Comparison of ENCODE assay signal across 8 cellular contexts in the genomic region with DNA sequence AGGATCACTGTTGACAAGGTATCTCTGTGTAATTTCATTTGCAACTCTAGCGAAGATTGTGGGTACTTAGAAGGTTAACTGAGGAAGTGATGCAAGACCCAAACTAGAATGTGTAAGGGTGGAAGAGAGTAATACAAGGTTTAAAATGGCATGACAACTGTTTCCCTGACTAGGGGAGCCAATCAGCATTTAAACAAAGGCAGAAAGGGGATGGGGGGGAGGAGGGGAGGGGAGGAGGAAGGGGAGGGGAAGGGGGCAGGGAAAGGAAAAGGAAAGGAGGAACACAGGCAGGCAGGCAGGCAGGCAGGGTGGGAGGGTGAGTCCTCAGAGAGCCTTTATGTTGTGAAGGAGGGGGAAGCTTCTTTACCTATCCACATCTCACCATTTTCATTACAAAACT. TPM values are rescaled to one million over a fixed set of nuclear protein-coding genes. Genes with fewer than 3 reads are reported as not detected.
DNase-seq lines count a peak whose midpoint lies in the region; ATAC-seq, FAIRE-seq and TF ChIP-seq lines count a peak whose summit lies in the region.

No MANE protein-coding gene starts in this region.

- H3K36me3 Mint-ChIP-seq in progenitor cell of endocrine pancreas (ENCODE audit: insufficient read depth), result peaks cover 21% of the 10 kb centered on the region

- no peaks in the 10 kb centered on the region for H3K27me3 Mint-ChIP-seq in progenitor cell of endocrine pancreas

- H3K27ac Mint-ChIP-seq in progenitor cell of endocrine pancreas, result peak overlapping the region; percentile 19

- no peak for FAIRE-seq in K562 (lab: Jason Lieb, UNC)

- no peak for TF ChIP-seq RAD21 in K562 (CRISPR knock-in tag; conservative IDR thresholded peaks at IDR 0.05 in 1 of 2, IDR thresholded peaks at IDR 0.05 in 1 of 2)

- H3K9me1 ChIP-seq in K562 (ENCODE audit: control insufficient read depth, insufficient read depth, low read length), result no peaks in the 10 kb centered on the region

- H3K4me3 ChIP-seq in K562, result no peak overlapping the region

- H3K9me3 ChIP-seq in K562 (replicated peaks; ENCODE audit: control insufficient read depth, insufficient read depth, low read depth, low read length), result no peaks in the 10 kb centered on the region

- no peak overlapping the region for H3K4me3 Mint-ChIP-seq in progenitor cell of endocrine pancreas (ENCODE audit: low read depth)

- intact Hi-C loops in K562 (cut with micrococcal nuclease), result loop anchor here (5.0 kb wide), 3 partner anchors 97 to 397 kb away; partner anchors contain the start of gene CALM1

- ATAC-seq in K562, result no peak

- no peaks in the 10 kb centered on the region for H3K79me2 ChIP-seq in K562 (ENCODE audit: control insufficient read depth, insufficient read depth, low read length)

- POLR2A ChIA-PET in K562 (lab: Yijun Ruan, JAX), result interaction anchor here (0.7 kb wide), 1 partner anchor 95 kb away, joined by 3 read pairs; no protein-coding TSS in a partner anchor

- no peaks in the 10 kb centered on the region for H3K27me3 ChIP-seq in K562 (ENCODE audit: control insufficient read depth in 2 of 2, insufficient read depth in 2 of 2, low read length in 2 of 2)

- no peak overlapping the region for H2AFZ ChIP-seq in K562 (ENCODE audit: low read depth, low read length)

- TF ChIP-seq CTCF in K562 (IDR thresholded peaks at IDR 0.05 in 2 of 3, conservative IDR thresholded peaks at IDR 0.05 in 1 of 3; ENCODE audit: insufficient read depth in 2 of 3, low read depth in 1 of 3, low read length in 3 of 3) (no peak), progenitor cell of endocrine pancreas (IDR thresholded peaks at IDR 0.05; ENCODE audit: unreplicated experiment) (no peak)

- peak; percentile 46 for DNase-seq in GM03348 (ENCODE audit: low spot score)
- peak; percentile 65 for DNase-seq in NOMO-1 treated with dmso at 0.1 percent for 144 hours (lab: John Stamatoyannopoulos, UW; ENCODE audit: unreplicated experiment)
- no peak for DNase-seq in K562 (ENCODE audit: extremely low read depth in 1 of 4, low spot score in 3 of 4)
- no peak for DNase-seq in progenitor cell of endocrine pancreas (ENCODE audit: low spot score, unreplicated experiment)
- no peak for DNase-seq in iPS-NIHi11 (ENCODE audit: low spot score)
- no peak for DNase-seq in H4 (ENCODE audit: low spot score)
- no peak for DNase-seq in NK-92 (lab: John Stamatoyannopoulos, UW; ENCODE audit: unreplicated experiment)
- no peak for DNase-seq in effector CD8-positive, alpha-beta T cell (lab: John Stamatoyannopoulos, UW)

- H3K4me1 ChIP-seq in K562 (replicated peaks in 1 of 2; ENCODE audit: control insufficient read depth in 2 of 2, insufficient read depth in 2 of 2, low read length in 2 of 2), result peaks cover 0 to 7% of the 10 kb centered on the region in 2 experiments; a peak in 2 of 5 replicates

- H3K36me3 ChIP-seq in K562 (ENCODE audit: control insufficient read depth, insufficient read depth, low read length), result peaks cover 58% of the 10 kb centered on the region; the same call in 2 of the 3 replicates

- no peak for TF ChIP-seq EP300 in K562 (IDR thresholded peaks at IDR 0.05; ENCODE audit: low read length)

- 100% methylated on average over 1 of the region's 1 CpG for WGBS in K562 (ENCODE audit: insufficient coverage, low coverage, missing lambda C conversion rate)

- H4K20me1 ChIP-seq in K562 (replicated peaks; ENCODE audit: control insufficient read depth, insufficient read depth, low read length), result no peaks in the 10 kb centered on the region

- H3K4me1 Mint-ChIP-seq in progenitor cell of endocrine pancreas (ENCODE audit: low read depth), result peaks cover 30% of the 10 kb centered on the region

- in situ Hi-C loops in K562 (cut with MboI), result no loop called here

- no peak for TF ChIP-seq POLR2A in K562 (conservative IDR thresholded peaks at IDR 0.05)

- no peaks in the 10 kb centered on the region for H3K9me3 Mint-ChIP-seq in progenitor cell of endocrine pancreas (ENCODE audit: low read depth)

- H3K9ac ChIP-seq in K562 (ENCODE audit: insufficient read depth in 1 of 2, low read depth in 2 of 2, low read length in 2 of 2), result no peak overlapping the region

- H3K4me2 ChIP-seq in K562 (ENCODE audit: insufficient read depth, low read length), result no peak overlapping the region

- CTCF ChIA-PET in K562 (lab: Yijun Ruan, JAX; ENCODE audit: low intra/inter-chr PET ratio), result interaction anchor here (1.2 kb wide), 2 partner anchors 299 to 397 kb away, joined by 3 to 4 read pairs; no protein-coding TSS in a partner anchor

- no peak overlapping the region for H3K27ac ChIP-seq in K562 (ENCODE audit: extremely low read depth, low read depth, low read length)

- BruUV-seq in K562 (replicated peaks; lab: Mats Ljungman, UMichigan), result no TSS peak

TF ChIP-seq in K562, 482 proteins besides CTCF, POLR2A, EP300 and RAD21:
- TF ChIP-seq EZH2 (IDR thresholded peaks at IDR 0.05; ENCODE audit: borderline replicate concordance, low read depth, low read length) (no peak), PCBP2 (IDR thresholded peaks at IDR 0.05; ENCODE audit: low read depth, low read length, poor library complexity, severe bottlenecking) (peak; percentile 88), HNRNPK (IDR thresholded peaks at IDR 0.05; ENCODE audit: low read depth, low read length, poor library complexity, severe bottlenecking) (peak; percentile 79), PREB (CRISPR knock-in tag; IDR thresholded peaks at IDR 0.05) (no peak), PCBP1 (IDR thresholded peaks at IDR 0.05; ENCODE audit: low read depth, low read length, poor library complexity, severe bottlenecking) (peak; percentile 54), CEBPG (CRISPR knock-in tag; IDR thresholded peaks at IDR 0.05) (0 out of 2 replicates have a peak, but pooled peaks have one; percentile 28), CEBPG (tag; conservative IDR thresholded peaks at IDR 0.05 in 1 of 2, IDR thresholded peaks at IDR 0.05 in 1 of 2) (no peak)

RNA-seq across cellular contexts. Expression of gene NRDE2, which starts 31.1 kb away (rescaled TPM):
- total RNA-seq in K562 (2011; cell fraction: chromatin; rRNA removed; ENCODE audit: low replicate concordance), result 55.5 and 58.1 TPM in 2 replicates
- 29.7 and 30.1 TPM in 2 replicates for total RNA-seq in K562 (2011; cell fraction: nucleolus; rRNA removed)
- total RNA-seq in K562 (2011; cell fraction: nucleoplasm; rRNA removed), result 29.3 and 31.1 TPM in 2 replicates
- total RNA-seq in K562 (2014; rRNA removed), result 6.2 and 8.4 TPM in 2 replicates
- 11.0 and 11.1 TPM in 2 replicates for total RNA-seq in K562 (2014; rRNA removed; fragmentation: Illumina TruSeq; extraction: Trizol)
- 12.3 and 12.6 TPM in 2 replicates for total RNA-seq in K562 (2015; rRNA removed; fragmentation: Illumina TruSeq; extraction: Trizol)
- total RNA-seq in K562 (2021), result 14.6 and 15.0 TPM in 2 replicates
- polyA plus RNA-seq in K562 (2011; rRNA removed), result 10.9 and 11.5 TPM in 2 replicates
- polyA plus RNA-seq in K562 (2011; cell fraction: cytosol; rRNA removed), result 5.4 and 7.1 TPM in 2 replicates
- polyA plus RNA-seq in K562 (2011; cell fraction: nucleus; rRNA removed), result 14.2 and 20.4 TPM in 2 replicates
- 4.6 and 5.4 TPM in 2 replicates for polyA plus RNA-seq in K562 (2012)
- 6.8 and 8.1 TPM in 2 replicates for polyA plus RNA-seq in K562 (2014; fragmentation: Illumina TruSeq; extraction: Trizol)
- polyA plus RNA-seq in K562 (2014; fragmentation: Nextera tagmentation; extraction: Ambion mirVana), result 1 to 10 TPM; 3.3 to 5.7 TPM
- polyA plus RNA-seq in K562 (2014; rRNA removed), result 8.3 and 13.4 TPM in 2 replicates
- polyA minus RNA-seq in K562 (2011; rRNA and poly(A)+ RNA removed), result 14.4 and 16.4 TPM in 2 replicates
- polyA minus RNA-seq in K562 (2011; cell fraction: cytosol; rRNA and poly(A)+ RNA removed), result 4.9 and 7.8 TPM in 2 replicates
- 13.1 and 19.2 TPM in 2 replicates for polyA minus RNA-seq in K562 (2011; cell fraction: nucleus; rRNA and poly(A)+ RNA removed)
- total RNA-seq in progenitor cell of endocrine pancreas, result 36.7 and 38.2 TPM in 2 replicates
- total RNA-seq in H4 (2014; rRNA removed; shearing (Covaris generic)), result 3.6 and 3.8 TPM in 2 replicates

RNA-seq across cellular contexts. Expression of gene PSMC1, which starts 44.3 kb away (rescaled TPM):
- 27.4 and 39.6 TPM in 2 replicates for total RNA-seq in K562 (2011; cell fraction: chromatin; rRNA removed; ENCODE audit: low replicate concordance)
- total RNA-seq in K562 (2011; cell fraction: nucleolus; rRNA removed), result 16.8 and 21.6 TPM in 2 replicates
- total RNA-seq in K562 (2011; cell fraction: nucleoplasm; rRNA removed), result 20.5 and 22.8 TPM in 2 replicates
- 112 and 145 TPM in 2 replicates for total RNA-seq in K562 (2014; rRNA removed)
- total RNA-seq in K562 (2014; rRNA removed; fragmentation: Illumina TruSeq; extraction: Trizol), result 235 and 276 TPM in 2 replicates
- 237 and 264 TPM in 2 replicates for total RNA-seq in K562 (2015; rRNA removed; fragmentation: Illumina TruSeq; extraction: Trizol)
- total RNA-seq in K562 (2021), result 81.3 and 87.8 TPM in 2 replicates
- 82.3 and 163 TPM in 2 replicates for polyA plus RNA-seq in K562 (2011; rRNA removed)
- polyA plus RNA-seq in K562 (2011; cell fraction: cytosol; rRNA removed), result 27.7 and 52.1 TPM in 2 replicates
- 24.0 and 42.1 TPM in 2 replicates for polyA plus RNA-seq in K562 (2011; cell fraction: nucleus; rRNA removed)
- polyA plus RNA-seq in K562 (2012), result 105 and 107 TPM in 2 replicates
- 228 and 229 TPM in 2 replicates for polyA plus RNA-seq in K562 (2014; fragmentation: Illumina TruSeq; extraction: Trizol)
- polyA plus RNA-seq in K562 (2014; fragmentation: Nextera tagmentation; extraction: Ambion mirVana), result 100 to 1,000 TPM; 165 to 276 TPM
- polyA plus RNA-seq in K562 (2014; rRNA removed), result 136 and 163 TPM in 2 replicates
- polyA minus RNA-seq in K562 (2011; rRNA and poly(A)+ RNA removed), result 103 and 123 TPM in 2 replicates
- 34.1 and 36.4 TPM in 2 replicates for polyA minus RNA-seq in K562 (2011; cell fraction: cytosol; rRNA and poly(A)+ RNA removed)
- 13.6 and 33.5 TPM in 2 replicates for polyA minus RNA-seq in K562 (2011; cell fraction: nucleus; rRNA and poly(A)+ RNA removed)
- total RNA-seq in progenitor cell of endocrine pancreas, result 96.2 and 96.8 TPM in 2 replicates
- total RNA-seq in H4 (2014; rRNA removed; shearing (Covaris generic)), result 335 and 362 TPM in 2 replicates

Comparison
In these comparisons a context has a peak if more than half of its experiments do, and no peak if none do; other contexts are left out.
1. DNase-seq: peak in GM03348 (single experiment) and NOMO-1 treated with dmso at 0.1 percent for 144 hours (single experiment); none in K562 (0 of 4), progenitor cell of endocrine pancreas (single experiment), iPS-NIHi11 (single experiment), H4 (single experiment), NK-92 (single experiment) and effector CD8-positive, alpha-beta T cell (single experiment).